ENCODE assay signal across 1 cellular context in genomic region chr2:26238301-26238958, GRCh38.
A peak's percentile ranks its signal among the peaks of the same experiment; 100 is the strongest.
TF ChIP-seq lines count a peak whose summit lies in the region.

No MANE protein-coding gene starts in this region.

TF ChIP-seq in HepG2, 621 proteins besides CTCF, POLR2A, EP300 and RAD21 (continued from another document and continues in another):
- TF ChIP-seq ZFP1 (CRISPR knock-in tag; IDR thresholded peaks at IDR 0.05) (no peak), SIX4 (CRISPR knock-in tag; IDR thresholded peaks at IDR 0.05) (no peak), ZUFSP (CRISPR knock-in tag; IDR thresholded peaks at IDR 0.05; ENCODE audit: borderline replicate concordance) (no peak), MAFG (CRISPR knock-in tag; IDR thresholded peaks at IDR 0.05) (no peak), ZNF264 (CRISPR knock-in tag; IDR thresholded peaks at IDR 0.05) (no peak), THAP11 (CRISPR knock-in tag; IDR thresholded peaks at IDR 0.05) (peak; percentile 49; the same call in 1 of the 2 replicates), TGIF2 (CRISPR knock-in tag; IDR thresholded peaks at IDR 0.05) (peak; percentile 94), ZNF354B (CRISPR knock-in tag; IDR thresholded peaks at IDR 0.05) (no peak), DBP (CRISPR knock-in tag; IDR thresholded peaks at IDR 0.05; ENCODE audit: not compliant biosample characterization) (no peak), GFI1 (CRISPR knock-in tag; IDR thresholded peaks at IDR 0.05; ENCODE audit: borderline replicate concordance) (no peak), ZNF7 (CRISPR knock-in tag; IDR thresholded peaks at IDR 0.05) (no peak), ZNF382 (CRISPR knock-in tag; IDR thresholded peaks at IDR 0.05; ENCODE audit: borderline replicate concordance) (no peak), NCOA1 (CRISPR knock-in tag; IDR thresholded peaks at IDR 0.05) (no peak), SP2 (CRISPR knock-in tag; IDR thresholded peaks at IDR 0.05) (no peak), KLF13 (CRISPR knock-in tag; IDR thresholded peaks at IDR 0.05) (no peak), ZNF180 (CRISPR knock-in tag; IDR thresholded peaks at IDR 0.05; ENCODE audit: borderline replicate concordance, low read depth) (no peak), EEA1 (CRISPR knock-in tag; IDR thresholded peaks at IDR 0.05; ENCODE audit: borderline replicate concordance) (no peak), RFXAP (CRISPR knock-in tag; IDR thresholded peaks at IDR 0.05; ENCODE audit: borderline replicate concordance) (no peak), STAT5B (CRISPR knock-in tag; IDR thresholded peaks at IDR 0.05) (no peak), XRCC5 (optimal IDR thresholded peaks at IDR 0.05; ENCODE audit: low read length) (no peak), SAP130 (CRISPR knock-in tag; IDR thresholded peaks at IDR 0.05; ENCODE audit: low read depth) (peak; percentile 89), JUNB (CRISPR knock-in tag; IDR thresholded peaks at IDR 0.05; ENCODE audit: borderline replicate concordance) (no peak), HDAC2 (CRISPR knock-in tag; IDR thresholded peaks at IDR 0.05) (peak; percentile 62), ZNF451 (CRISPR knock-in tag; IDR thresholded peaks at IDR 0.05) (no peak), ISX (CRISPR knock-in tag; conservative IDR thresholded peaks at IDR 0.05) (no peak), FOXA3 (CRISPR knock-in tag; IDR thresholded peaks at IDR 0.05) (peak; percentile 92), PHF8 (CRISPR knock-in tag; IDR thresholded peaks at IDR 0.05) (no peak), FOXP4 (CRISPR knock-in tag; IDR thresholded peaks at IDR 0.05) (peak; percentile 41; the same call in 1 of the 2 replicates), ATF7-NPFF (CRISPR knock-in tag; IDR thresholded peaks at IDR 0.05; ENCODE audit: low read depth) (no peak), ZNF446 (CRISPR knock-in tag; IDR thresholded peaks at IDR 0.05) (no peak), ZNF709 (CRISPR knock-in tag; IDR thresholded peaks at IDR 0.05) (no peak), ZNF576 (CRISPR knock-in tag; IDR thresholded peaks at IDR 0.05) (no peak), ONECUT2 (CRISPR knock-in tag; IDR thresholded peaks at IDR 0.05) (no peak), TP53 (CRISPR knock-in tag; conservative IDR thresholded peaks at IDR 0.05) (no peak), STAG1 (CRISPR knock-in tag; IDR thresholded peaks at IDR 0.05) (no peak), ZSCAN29 (CRISPR knock-in tag; conservative IDR thresholded peaks at IDR 0.05) (no peak), KLF9 (CRISPR knock-in tag; IDR thresholded peaks at IDR 0.05; ENCODE audit: low read depth) (no peak), E2F5 (CRISPR knock-in tag; conservative IDR thresholded peaks at IDR 0.05) (no peak), SP1 (IDR thresholded peaks at IDR 0.05) (no peak), SP1 (CRISPR knock-in tag; IDR thresholded peaks at IDR 0.05) (no peak), ZNF44 (CRISPR knock-in tag; IDR thresholded peaks at IDR 0.05) (no peak), ZNF660 (CRISPR knock-in tag; IDR thresholded peaks at IDR 0.05; ENCODE audit: borderline replicate concordance, low read depth) (no peak), MATR3 (CRISPR knock-in tag; IDR thresholded peaks at IDR 0.05) (no peak), ZNF550 (CRISPR knock-in tag; IDR thresholded peaks at IDR 0.05; ENCODE audit: borderline replicate concordance) (no peak), ZMYM2 (CRISPR knock-in tag; IDR thresholded peaks at IDR 0.05) (no peak), GTF3A (CRISPR knock-in tag; conservative IDR thresholded peaks at IDR 0.05) (no peak), FOXO1 (CRISPR knock-in tag; IDR thresholded peaks at IDR 0.05) (peak; percentile 64), KMT2B (CRISPR knock-in tag; IDR thresholded peaks at IDR 0.05) (no peak), ZNF672 (CRISPR knock-in tag; IDR thresholded peaks at IDR 0.05) (no peak), ZNF850 (CRISPR knock-in tag; conservative IDR thresholded peaks at IDR 0.05) (0 out of 2 replicates have a peak, but pooled peaks have one; percentile 39), ZBTB38 (CRISPR knock-in tag; IDR thresholded peaks at IDR 0.05) (no peak), ZNF780A (CRISPR knock-in tag; IDR thresholded peaks at IDR 0.05) (no peak), FOXO4 (CRISPR knock-in tag; conservative IDR thresholded peaks at IDR 0.05) (no peak), ARHGAP35 (CRISPR knock-in tag; IDR thresholded peaks at IDR 0.05; ENCODE audit: borderline replicate concordance) (no peak), ZNF33B (CRISPR knock-in tag; IDR thresholded peaks at IDR 0.05) (no peak)
- TF ChIP-seq, protein P1, sequence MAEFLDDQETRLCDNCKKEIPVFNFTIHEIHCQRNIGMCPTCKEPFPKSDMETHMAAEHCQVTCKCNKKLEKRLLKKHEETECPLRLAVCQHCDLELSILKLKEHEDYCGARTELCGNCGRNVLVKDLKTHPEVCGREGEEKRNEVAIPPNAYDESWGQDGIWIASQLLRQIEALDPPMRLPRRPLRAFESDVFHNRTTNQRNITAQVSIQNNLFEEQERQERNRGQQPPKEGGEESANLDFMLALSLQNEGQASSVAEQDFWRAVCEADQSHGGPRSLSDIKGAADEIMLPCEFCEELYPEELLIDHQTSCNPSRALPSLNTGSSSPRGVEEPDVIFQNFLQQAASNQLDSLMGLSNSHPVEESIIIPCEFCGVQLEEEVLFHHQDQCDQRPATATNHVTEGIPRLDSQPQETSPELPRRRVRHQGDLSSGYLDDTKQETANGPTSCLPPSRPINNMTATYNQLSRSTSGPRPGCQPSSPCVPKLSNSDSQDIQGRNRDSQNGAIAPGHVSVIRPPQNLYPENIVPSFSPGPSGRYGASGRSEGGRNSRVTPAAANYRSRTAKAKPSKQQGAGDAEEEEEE (CRISPR knock-in tag; IDR thresholded peaks at IDR 0.05; ENCODE audit: borderline replicate concordance): no peak
- TF ChIP-seq, protein P2, sequence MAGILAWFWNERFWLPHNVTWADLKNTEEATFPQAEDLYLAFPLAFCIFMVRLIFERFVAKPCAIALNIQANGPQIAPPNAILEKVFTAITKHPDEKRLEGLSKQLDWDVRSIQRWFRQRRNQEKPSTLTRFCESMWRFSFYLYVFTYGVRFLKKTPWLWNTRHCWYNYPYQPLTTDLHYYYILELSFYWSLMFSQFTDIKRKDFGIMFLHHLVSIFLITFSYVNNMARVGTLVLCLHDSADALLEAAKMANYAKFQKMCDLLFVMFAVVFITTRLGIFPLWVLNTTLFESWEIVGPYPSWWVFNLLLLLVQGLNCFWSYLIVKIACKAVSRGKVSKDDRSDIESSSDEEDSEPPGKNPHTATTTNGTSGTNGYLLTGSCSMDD (CRISPR knock-in tag; IDR thresholded peaks at IDR 0.05): no peak
- TF ChIP-seq, protein P3, sequence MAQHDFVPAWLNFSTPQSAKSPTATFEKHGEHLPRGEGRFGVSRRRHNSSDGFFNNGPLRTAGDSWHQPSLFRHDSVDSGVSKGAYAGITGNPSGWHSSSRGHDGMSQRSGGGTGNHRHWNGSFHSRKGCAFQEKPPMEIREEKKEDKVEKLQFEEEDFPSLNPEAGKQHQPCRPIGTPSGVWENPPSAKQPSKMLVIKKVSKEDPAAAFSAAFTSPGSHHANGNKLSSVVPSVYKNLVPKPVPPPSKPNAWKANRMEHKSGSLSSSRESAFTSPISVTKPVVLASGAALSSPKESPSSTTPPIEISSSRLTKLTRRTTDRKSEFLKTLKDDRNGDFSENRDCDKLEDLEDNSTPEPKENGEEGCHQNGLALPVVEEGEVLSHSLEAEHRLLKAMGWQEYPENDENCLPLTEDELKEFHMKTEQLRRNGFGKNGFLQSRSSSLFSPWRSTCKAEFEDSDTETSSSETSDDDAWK (CRISPR knock-in tag; IDR thresholded peaks at IDR 0.05): no peak
- TF ChIP-seq, protein P4, sequence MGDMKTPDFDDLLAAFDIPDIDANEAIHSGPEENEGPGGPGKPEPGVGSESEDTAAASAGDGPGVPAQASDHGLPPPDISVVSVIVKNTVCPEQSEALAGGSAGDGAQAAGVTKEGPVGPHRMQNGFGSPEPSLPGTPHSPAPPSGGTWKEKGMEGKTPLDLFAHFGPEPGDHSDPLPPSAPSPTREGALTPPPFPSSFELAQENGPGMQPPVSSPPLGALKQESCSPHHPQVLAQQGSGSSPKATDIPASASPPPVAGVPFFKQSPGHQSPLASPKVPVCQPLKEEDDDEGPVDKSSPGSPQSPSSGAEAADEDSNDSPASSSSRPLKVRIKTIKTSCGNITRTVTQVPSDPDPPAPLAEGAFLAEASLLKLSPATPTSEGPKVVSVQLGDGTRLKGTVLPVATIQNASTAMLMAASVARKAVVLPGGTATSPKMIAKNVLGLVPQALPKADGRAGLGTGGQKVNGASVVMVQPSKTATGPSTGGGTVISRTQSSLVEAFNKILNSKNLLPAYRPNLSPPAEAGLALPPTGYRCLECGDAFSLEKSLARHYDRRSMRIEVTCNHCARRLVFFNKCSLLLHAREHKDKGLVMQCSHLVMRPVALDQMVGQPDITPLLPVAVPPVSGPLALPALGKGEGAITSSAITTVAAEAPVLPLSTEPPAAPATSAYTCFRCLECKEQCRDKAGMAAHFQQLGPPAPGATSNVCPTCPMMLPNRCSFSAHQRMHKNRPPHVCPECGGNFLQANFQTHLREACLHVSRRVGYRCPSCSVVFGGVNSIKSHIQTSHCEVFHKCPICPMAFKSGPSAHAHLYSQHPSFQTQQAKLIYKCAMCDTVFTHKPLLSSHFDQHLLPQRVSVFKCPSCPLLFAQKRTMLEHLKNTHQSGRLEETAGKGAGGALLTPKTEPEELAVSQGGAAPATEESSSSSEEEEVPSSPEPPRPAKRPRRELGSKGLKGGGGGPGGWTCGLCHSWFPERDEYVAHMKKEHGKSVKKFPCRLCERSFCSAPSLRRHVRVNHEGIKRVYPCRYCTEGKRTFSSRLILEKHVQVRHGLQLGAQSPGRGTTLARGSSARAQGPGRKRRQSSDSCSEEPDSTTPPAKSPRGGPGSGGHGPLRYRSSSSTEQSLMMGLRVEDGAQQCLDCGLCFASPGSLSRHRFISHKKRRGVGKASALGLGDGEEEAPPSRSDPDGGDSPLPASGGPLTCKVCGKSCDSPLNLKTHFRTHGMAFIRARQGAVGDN (CRISPR knock-in tag; IDR thresholded peaks at IDR 0.05): no peak
